22 cellular contexts compared by ENCODE assay signal in genomic region chr12:53805801-53806200, GRCh38. TPM values are rescaled to one million over a fixed set of nuclear protein-coding genes. Genes with fewer than 3 reads are reported as not detected.
DNase-seq lines count a peak whose midpoint lies in the region; ATAC-seq and TF ChIP-seq lines count a peak whose summit lies in the region.
"Had no signal": no experiment of that assay in that cellular context is flagged by ENCODE, and none has a peak within 500 bp of the region (broad histone marks: within the 10 kb centered on the region; RNA-seq: fewer than 3 reads in every experiment).

No MANE protein-coding gene starts in this region.

- H3K36me3 Mint-ChIP-seq in nephron progenitor cell (ENCODE audit: low read depth): no peaks in the 10 kb centered on the region

- H3K27ac Mint-ChIP-seq in nephron progenitor cell: peak overlapping the region; percentile 3
- H3K27ac Mint-ChIP-seq: CD4-positive, alpha-beta T cell; GM23338; HFFc6 had no signal

- ATAC-seq in GM21619 (IDR thresholded peaks at IDR 0.05; ENCODE audit: unreplicated experiment): no peak

- no peak overlapping the region for H3K4me3 Mint-ChIP-seq in nephron progenitor cell
- H3K4me3 Mint-ChIP-seq: CD4-positive, alpha-beta T cell; GM23338 had no signal

- peak overlapping the region; percentile 24 for H3K27ac ChIP-seq in C4-2B
- H3K27ac ChIP-seq in cingulate gyrus (ENCODE audit: low read depth, low read length): peak overlapping the region; percentile 74
- H3K27ac ChIP-seq: HL-60, KMS-11, SJSA1 had no signal

- TF ChIP-seq CTCF in C4-2B (conservative IDR thresholded peaks at IDR 0.05) (no peak), nephron progenitor cell (IDR thresholded peaks at IDR 0.05) (no peak)

- peaks cover 25% of the 10 kb centered on the region for H3K4me1 Mint-ChIP-seq in nephron progenitor cell

- no peaks in the 10 kb centered on the region for H3K9me3 Mint-ChIP-seq in nephron progenitor cell
- H3K9me3 Mint-ChIP-seq: CD4-positive, alpha-beta T cell; GM23338; HFFc6 had no signal

- DNase-seq in LHCN-M2 (ENCODE audit: low read depth): peak; percentile 45
- DNase-seq in nephron progenitor cell: no peak
- DNase-seq in hepatic stellate cell (ENCODE audit: low spot score): no peak
- DNase-seq in superior temporal gyrus (ENCODE audit: extremely low spot score): no peak
- DNase-seq: ACHN; CD4-positive, alpha-beta T cell; DMS79 treated with DMSO at 0.1 percent for 48 hours; GF-D8; HFFc6; MM.1S; NCI-H1105 treated with DMSO at 0.1 percent for 48 hours; NCI-H1930; NCI-H2171; NCI-H446 treated with DMSO at 0.1 percent for 48 hours; NCI-H774 had no signal

- peaks cover 44% of the 10 kb centered on the region for H3K27me3 Mint-ChIP-seq in nephron progenitor cell (ENCODE audit: low read depth, poor library complexity)

RNA-seq across cellular contexts. Expression of gene CISTR, which starts 54.0 kb away (rescaled TPM):
- total RNA-seq in LHCN-M2 (2014; rRNA removed): not detected in 2 replicates
- not detected for polyA plus RNA-seq in LHCN-M2 (2012)
- total RNA-seq: CD4-positive, alpha-beta T cell; GM23338; HFFc6; SJSA1 had no signal
- polyA plus RNA-seq: GM23338 had no signal
